In the genomic region with DNA sequence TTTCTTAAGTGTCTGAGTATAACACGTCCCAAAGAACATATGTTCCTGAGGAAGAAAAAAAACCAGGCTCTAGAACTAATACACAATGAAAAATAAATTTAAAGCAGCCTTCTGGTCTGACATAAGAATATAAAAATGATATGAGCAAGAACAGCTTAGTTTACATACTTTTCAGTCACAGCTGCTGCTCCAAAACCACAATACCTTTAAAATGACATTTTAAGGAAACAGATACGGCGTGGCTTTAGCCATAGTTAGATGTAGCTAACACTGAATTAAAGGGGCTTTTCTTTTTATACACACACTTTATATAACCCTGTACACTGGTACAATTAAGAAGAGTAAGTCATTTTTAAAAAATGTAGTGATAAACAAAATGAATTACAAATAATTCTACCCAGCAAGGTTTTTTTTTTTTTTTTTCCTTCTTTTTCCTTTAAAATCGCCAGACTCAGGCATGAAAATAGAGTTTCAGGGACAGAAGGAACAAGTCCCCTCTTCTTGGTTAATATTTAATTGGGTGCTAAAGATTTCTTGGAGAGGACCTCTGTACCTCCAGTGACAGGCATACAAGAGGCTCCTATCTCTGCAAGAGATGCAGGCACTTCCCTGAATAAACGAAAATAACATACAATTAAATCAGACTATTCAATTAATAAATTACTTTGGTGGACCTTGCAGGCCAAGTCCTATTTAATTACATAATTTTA, we compare ENCODE assay signal across 15 cellular contexts.
DNase-seq lines count a peak whose midpoint lies in the region; ATAC-seq, FAIRE-seq and TF ChIP-seq lines count a peak whose summit lies in the region.
"Had no signal": no experiment of that assay in that cellular context is flagged by ENCODE, and none has a peak within 500 bp of the region (broad histone marks: within the 10 kb centered on the region; RNA-seq: fewer than 3 reads in every experiment).

No MANE protein-coding gene starts in this region.

- no peak for TF ChIP-seq POLR2A in ovary (IDR thresholded peaks at IDR 0.05)

- H3K4me1 ChIP-seq in ovary (ENCODE audit: insufficient read depth), result peaks cover 3% of the 10 kb centered on the region
- H3K4me1 ChIP-seq: gastrocnemius medialis had no signal

- no peaks in the 10 kb centered on the region; the same call in 1 of the 2 replicates for H3F3A ChIP-seq in SU-DHL-6 (ENCODE audit: insufficient read depth)

- peak overlapping the region; percentile 42 to 56 for H3K4me3 Mint-ChIP-seq in stimulated activated naive B cell treated with anti-CD40 and anti-IgM and Interleukin-4, amounts not matched to agents 10 μg/mL and 1 μg/mL and 100 μg/mL, for 72 hours

- peaks cover 19 to 54% of the 10 kb centered on the region in 2 donors for H3K4me1 Mint-ChIP-seq in stimulated activated naive B cell treated with anti-CD40 and anti-IgM and Interleukin-4, amounts not matched to agents 10 μg/mL and 1 μg/mL and 100 μg/mL, for 72 hours

- H3K4me3 ChIP-seq in SU-DHL-6 (ENCODE audit: insufficient read depth, low read length, poor library complexity, severe bottlenecking) (no peak overlapping the region), ovary (no peak overlapping the region)
- H3K4me3 ChIP-seq: coronary artery, gastrocnemius medialis, SJSA1 had no signal

- H4K20me1 ChIP-seq in SU-DHL-6 (ENCODE audit: low read depth, low read length), result no peaks in the 10 kb centered on the region

- peak; percentile 56 for FAIRE-seq in islet of Langerhans (lab: Jason Lieb, UNC)

- TF ChIP-seq CTCF in SU-DHL-6 (IDR thresholded peaks at IDR 0.05; ENCODE audit: insufficient read depth, low read length, poor library complexity, severe bottlenecking), result no peak
- TF ChIP-seq CTCF in ovary (IDR thresholded peaks at IDR 0.05), result no peak

- no peaks in the 10 kb centered on the region for H3K27me3 Mint-ChIP-seq in stimulated activated naive B cell treated with anti-CD40 and anti-IgM and Interleukin-4, amounts not matched to agents 10 μg/mL and 1 μg/mL and 100 μg/mL, for 72 hours

- DNase-seq in DMS79 treated with DMSO at 0.1 percent for 48 hours (lab: John Stamatoyannopoulos, UW), result peak; percentile 34
- DNase-seq in DMS79 (lab: John Stamatoyannopoulos, UW), result no peak
- no peak for DNase-seq in stimulated activated naive B cell treated with anti-CD40 and anti-IgM and Interleukin-4, amounts not matched to agents 10 μg/mL and 1 μg/mL and 100 μg/mL, for 72 hours
- DNase-seq in ovary, result no peak
- DNase-seq in NCI-H2196 (lab: John Stamatoyannopoulos, UW; ENCODE audit: unreplicated experiment), result no peak
- DNase-seq in Right ventricle myocardium inferior (ENCODE audit: missing footprints), result no peak
- DNase-seq: activated CD4-positive, alpha-beta T cell treated with anti-CD3 and anti-CD28 coated beads, Interleukin-2, amount 50 U/mL, for 1 hour; activated gamma-delta T cell treated with Interleukin-2 at 50 U/mL for 16 hours; gastrocnemius medialis; NCI-H524 treated with DMSO at 0.1 percent for 48 hours had no signal

- H3K27ac ChIP-seq in SU-DHL-6 (ENCODE audit: low read depth, low read length), result peak overlapping the region; percentile 48
- no peak overlapping the region for H3K27ac ChIP-seq in ovary
- H3K27ac ChIP-seq: 22Rv1, coronary artery, gastrocnemius medialis, SJSA1 had no signal

- H3K9me2 ChIP-seq in SU-DHL-6 (replicated peaks; ENCODE audit: insufficient read depth, low read length), result no peaks in the 10 kb centered on the region

- no peaks in the 10 kb centered on the region for H3K9me3 ChIP-seq in SU-DHL-6 (ENCODE audit: insufficient read depth, low read length)
- H3K9me3 ChIP-seq in ovary, result no peaks in the 10 kb centered on the region
- H3K9me3 ChIP-seq: gastrocnemius medialis, SJSA1 had no signal

- H3K36me3 Mint-ChIP-seq in stimulated activated naive B cell treated with anti-CD40 and anti-IgM and Interleukin-4, amounts not matched to agents 10 μg/mL and 1 μg/mL and 100 μg/mL, for 72 hours, result peaks cover 3 to 7% of the 10 kb centered on the region in 2 donors

- intact Hi-C loops in ovary (cut with DNase I) (no loop called here), Right ventricle myocardium inferior (cut with DNase I) (no loop called here)

- H3K27ac Mint-ChIP-seq in stimulated activated naive B cell treated with anti-CD40 and anti-IgM and Interleukin-4, amounts not matched to agents 10 μg/mL and 1 μg/mL and 100 μg/mL, for 72 hours, result peak overlapping the region; percentile 60

- no peak overlapping the region for H3K9ac ChIP-seq in SU-DHL-6 (ENCODE audit: low read length)

- peak overlapping the region; percentile 57 for H3K4me2 ChIP-seq in SU-DHL-6 (ENCODE audit: low read depth, low read length, poor library complexity, severe bottlenecking)

- H3K79me2 ChIP-seq in SU-DHL-6 (ENCODE audit: insufficient read depth, low read length), result no peaks in the 10 kb centered on the region

- H3K36me3 ChIP-seq in SU-DHL-6 (ENCODE audit: low read length), result no peaks in the 10 kb centered on the region
- no peaks in the 10 kb centered on the region for H3K36me3 ChIP-seq in ovary
- H3K36me3 ChIP-seq: gastrocnemius medialis, SJSA1 had no signal

- WGBS in ovary, 3 donors, result 16 to 35% (median 22%) methylated on average over 5 of the region's 5 CpGs

- H2AFZ ChIP-seq in SU-DHL-6 (ENCODE audit: low read depth, low read length, severe bottlenecking), result no peak overlapping the region

- H3K27me3 ChIP-seq in SU-DHL-6 (ENCODE audit: low read length) (no peaks in the 10 kb centered on the region), ovary (no peaks in the 10 kb centered on the region)
- H3K27me3 ChIP-seq: gastrocnemius medialis, SJSA1 had no signal

- peak; percentile 54 to 70 for ATAC-seq in stimulated activated naive B cell treated with anti-CD40 and anti-IgM and Interleukin-4, amounts not matched to agents 10 μg/mL and 1 μg/mL and 100 μg/mL, for 72 hours (replicated peaks)
- no peak for ATAC-seq in Right ventricle myocardium inferior
- ATAC-seq: gastrocnemius medialis had no signal

- no peak for TF ChIP-seq EP300 in ovary (IDR thresholded peaks at IDR 0.05)

- no peaks in the 10 kb centered on the region for H3K9me3 Mint-ChIP-seq in stimulated activated naive B cell treated with anti-CD40 and anti-IgM and Interleukin-4, amounts not matched to agents 10 μg/mL and 1 μg/mL and 100 μg/mL, for 72 hours
